Comparison of ENCODE assay signal across 28 cellular contexts in the genomic region with DNA sequence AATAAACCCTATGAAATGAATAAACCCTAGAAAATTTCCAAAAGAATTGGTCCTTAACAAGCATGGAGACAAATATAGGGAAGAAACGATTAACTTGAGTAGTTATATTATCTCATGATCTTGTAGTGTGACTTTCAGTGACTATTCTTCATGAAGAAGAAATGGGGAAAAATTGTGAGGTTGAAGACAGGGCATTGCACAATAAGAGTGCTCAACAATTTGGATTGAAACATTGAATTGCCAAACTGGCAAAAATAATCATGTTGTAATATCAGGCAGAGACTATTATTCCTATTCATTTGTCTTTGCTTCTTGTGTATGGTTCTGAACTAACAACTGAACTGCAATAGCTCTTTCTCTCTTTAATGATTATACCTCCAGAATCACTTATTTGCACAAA.
"Had no signal": no experiment of that assay in that cellular context is flagged by ENCODE, and none has a peak within 500 bp of the region (broad histone marks: within the 10 kb centered on the region; RNA-seq: fewer than 3 reads in every experiment).

No MANE protein-coding gene starts in this region.

- FAIRE-seq: colon, endometrium, endothelial cell of umbilical vein, frontal cortex had no signal

- H3K4me1 ChIP-seq: colonic mucosa, esophagus muscularis mucosa, esophagus squamous epithelium, foreskin keratinocyte, gastrocnemius medialis, gastroesophageal sphincter, heart left ventricle, heart right ventricle had no signal

- DNase-seq: colonic mucosa; cortex of kidney; dermis blood vessel endothelial cell; dorsolateral prefrontal cortex; effector CD4-positive, alpha-beta T cell; effector CD8-positive, alpha-beta T cell; effector memory CD4-positive, alpha-beta T cell; effector memory CD8-positive, alpha-beta T cell; endodermal cell; erythroblast; esophagus squamous epithelium; foreskin fibroblast; foreskin keratinocyte; foreskin melanocyte; gastrocnemius medialis; glutamatergic neuron; head of caudate nucleus; heart left ventricle; heart right ventricle had no signal

- H3K27me3 ChIP-seq: colonic mucosa, dorsolateral prefrontal cortex, esophagus muscularis mucosa, esophagus squamous epithelium, foreskin keratinocyte, gastrocnemius medialis, gastroesophageal sphincter, heart left ventricle, heart right ventricle had no signal

- H3K27ac ChIP-seq: colonic mucosa, coronary artery, dorsolateral prefrontal cortex, epithelial cell of prostate, esophagus muscularis mucosa, esophagus squamous epithelium, foreskin keratinocyte, gastrocnemius medialis, gastroesophageal sphincter, heart left ventricle, heart right ventricle had no signal

- ATAC-seq: effector memory CD8-positive, alpha-beta T cell; esophagus mucosa; foreskin keratinocyte; gastrocnemius medialis; gastroesophageal sphincter; heart left ventricle; heart right ventricle had no signal

- H3K36me3 ChIP-seq: colonic mucosa, esophagus muscularis mucosa, esophagus squamous epithelium, gastrocnemius medialis, gastroesophageal sphincter, heart left ventricle, heart right ventricle had no signal

- H3K4me3 ChIP-seq: colonic mucosa, coronary artery, dorsolateral prefrontal cortex, esophagus muscularis mucosa, esophagus squamous epithelium, gastrocnemius medialis, gastroesophageal sphincter, heart left ventricle, heart right ventricle had no signal

- H3K9me3 ChIP-seq: colonic mucosa, esophagus muscularis mucosa, esophagus squamous epithelium, gastrocnemius medialis, gastroesophageal sphincter had no signal
